11 cellular contexts compared by ENCODE assay signal in genomic region chr5:140103154-140103553, GRCh38.
"Had no signal": no experiment of that assay in that cellular context is flagged by ENCODE, and none has a peak within 500 bp of the region (broad histone marks: within the 10 kb centered on the region; RNA-seq: fewer than 3 reads in every experiment).

No MANE protein-coding gene starts in this region.

- H3K4me3 Mint-ChIP-seq: GM23338, H9, HFFc6 had no signal

- H3K4me2 ChIP-seq: GM23338 had no signal

- H3K9me3 ChIP-seq: HAP-1 had no signal

- H3K9me3 Mint-ChIP-seq: GM23338, H9, HFFc6 had no signal

- H3K4me3 ChIP-seq: GM23248, GM23338, HAP-1 had no signal

- DNase-seq: GM23248, GOT3, H7, H9, HCEC 1CT, HFFc6 had no signal

- ATAC-seq: GM23338, HCT116 had no signal

- H3K27ac ChIP-seq: GM23248 had no signal

- H2AFZ ChIP-seq: GM23248, GM23338 had no signal

- H3K9ac ChIP-seq: GM23248 had no signal

- H3K27ac Mint-ChIP-seq: GM23338, H9, HFFc6 had no signal

- FAIRE-seq: H1, H54 had no signal

- H3K36me3 ChIP-seq: HAP-1 had no signal
